ENCODE assay signal across 1 cellular context in the genomic region with DNA sequence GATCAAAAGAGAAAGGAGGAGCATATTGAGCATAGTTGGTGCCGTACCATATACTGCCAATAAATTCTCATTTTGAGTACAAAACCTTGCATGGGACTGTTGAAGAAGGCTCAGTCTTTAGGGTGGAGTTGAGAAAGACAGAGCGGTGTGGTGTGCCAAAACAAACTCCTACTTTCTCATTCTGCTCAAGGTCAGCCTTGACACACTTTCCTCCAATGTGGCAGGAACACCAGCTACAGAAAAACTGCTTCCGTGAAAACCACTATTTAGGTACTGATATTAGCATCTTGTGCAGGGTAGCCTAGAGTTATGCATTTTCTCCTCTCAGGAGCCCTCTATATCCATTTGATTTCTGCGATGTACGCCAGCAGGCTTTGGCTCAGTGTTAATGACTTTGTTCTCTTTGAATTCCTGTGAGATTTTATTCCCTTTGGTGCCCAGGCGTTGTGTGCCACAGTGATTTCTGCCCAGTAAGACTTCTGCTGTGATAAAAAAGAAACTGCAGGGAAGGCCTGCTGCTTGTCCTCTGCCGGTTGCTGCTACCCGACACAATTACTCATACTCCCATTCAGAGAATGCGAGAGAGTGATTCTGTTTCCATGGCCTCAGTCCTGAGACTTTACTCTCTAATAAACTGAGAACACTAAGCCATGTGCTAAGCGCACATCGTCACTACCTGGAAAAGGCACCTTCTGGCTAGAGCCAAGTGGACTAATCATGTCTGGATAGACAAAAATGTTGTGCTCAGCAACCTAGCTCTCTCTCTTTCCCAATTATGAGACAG.
TF ChIP-seq lines count a peak whose summit lies in the region.

No MANE protein-coding gene starts in this region.

TF ChIP-seq in GM23338, 12 proteins besides CTCF, POLR2A, EP300 and RAD21 (continued from another document):
- TF ChIP-seq EZH2 (IDR thresholded peaks at IDR 0.05; ENCODE audit: low read depth, unreplicated experiment) (no peak), EZH2phosphoT487 (IDR thresholded peaks at IDR 0.05; ENCODE audit: unreplicated experiment) (no peak), JUNB (IDR thresholded peaks at IDR 0.05; ENCODE audit: unreplicated experiment) (no peak)
